ENCODE assay signal across 10 cellular contexts in the genomic region with DNA sequence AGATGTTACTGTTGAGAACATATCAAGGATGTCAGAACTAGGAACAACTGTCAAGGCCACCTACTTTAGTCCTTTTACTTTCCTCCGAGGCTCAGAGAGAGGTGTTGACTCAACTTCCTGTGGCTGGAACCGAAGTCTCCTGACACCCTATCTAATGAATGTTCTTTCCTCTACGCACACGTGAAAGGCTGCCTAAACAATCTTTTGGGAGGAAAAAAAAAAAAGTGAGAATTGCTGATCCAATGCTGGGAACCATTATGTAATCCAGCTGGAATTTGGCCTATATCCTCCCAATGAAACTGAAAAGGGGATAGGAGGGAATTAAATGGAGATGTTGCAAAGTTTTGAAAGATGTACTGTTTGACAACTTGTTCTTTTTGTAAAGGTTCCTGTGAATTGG. TPM values are rescaled to one million over a fixed set of nuclear protein-coding genes. Genes with fewer than 3 reads are reported as not detected.
DNase-seq lines count a peak whose midpoint lies in the region; ATAC-seq and TF ChIP-seq lines count a peak whose summit lies in the region.
"Had no signal": no experiment of that assay in that cellular context is flagged by ENCODE, and none has a peak within 500 bp of the region (broad histone marks: within the 10 kb centered on the region; RNA-seq: fewer than 3 reads in every experiment).

No MANE protein-coding gene starts in this region.

- no peak for TF ChIP-seq CTCF in type B pancreatic cell (conservative IDR thresholded peaks at IDR 0.05)

- H3K27ac Mint-ChIP-seq in immature natural killer cell (peak overlapping the region in 4 of 6 donors; percentile 30 to 70 (median 60)), type B pancreatic cell (no peak overlapping the region)

- H3K36me3 ChIP-seq in aorta (ENCODE audit: control insufficient read depth in 1 of 2, insufficient read depth in 2 of 2, low read length in 1 of 2), result no peaks in the 10 kb centered on the region
- H3K36me3 ChIP-seq: BE2C had no signal

- H3K36me3 Mint-ChIP-seq in immature natural killer cell (no peaks in the 10 kb centered on the region), type B pancreatic cell (no peaks in the 10 kb centered on the region)

- ATAC-seq in Right ventricle myocardium inferior (peak; percentile 43), aorta (ENCODE audit: low FRiP score) (peak; percentile 45), HG03108 (IDR thresholded peaks at IDR 0.05; ENCODE audit: unreplicated experiment) (no peak)

- H3K27me3 ChIP-seq in aorta (ENCODE audit: control insufficient read depth in 1 of 2, insufficient read depth in 2 of 2, low read length in 1 of 2), result no peaks in the 10 kb centered on the region
- H3K27me3 ChIP-seq: BE2C had no signal

- H3K4me1 ChIP-seq in aorta (ENCODE audit: control insufficient read depth in 1 of 2, insufficient read depth in 2 of 2, low read length in 2 of 2), result no peaks in the 10 kb centered on the region
- H3K4me1 ChIP-seq: BE2C, parathyroid adenoma had no signal

- H3K4me3 ChIP-seq in aorta (ENCODE audit: low read length in 2 of 2), result no peak overlapping the region

- intact Hi-C loops in Right ventricle myocardium inferior (cut with DNase I), result loop anchor here (10.0 kb wide), 1 partner anchor 235 kb away; a partner anchor contains a TSS
- intact Hi-C loops in cardiac septum (cut with DNase I), result no loop called here
- intact Hi-C loops in aorta (cut with DNase I), result loop anchor here in 1 of 2 donors (5.0 kb wide), 1 partner anchor 52 kb away; no protein-coding TSS in a partner anchor

- DNase-seq in Right ventricle myocardium inferior (ENCODE audit: missing footprints) (no peak), cardiac septum (ENCODE audit: low spot score) (no peak), amniotic epithelial cell (ENCODE audit: low read depth) (peak; percentile 51), immature natural killer cell (peak in 1 of 3 donors; percentile 4), aorta (no peak), medulla oblongata (ENCODE audit: extremely low spot score) (no peak), type B pancreatic cell (ENCODE audit: extremely low spot score, unreplicated experiment) (no peak)
- DNase-seq: BE2C had no signal

- H3K4me3 Mint-ChIP-seq in immature natural killer cell, result peak overlapping the region in 1 of 5 donors; percentile 50
- H3K4me3 Mint-ChIP-seq in type B pancreatic cell, result no peak overlapping the region

- H3K9me3 Mint-ChIP-seq in immature natural killer cell, result no peaks in the 10 kb centered on the region
- no peaks in the 10 kb centered on the region for H3K9me3 Mint-ChIP-seq in type B pancreatic cell

- H3K27ac ChIP-seq in aorta (ENCODE audit: low read depth in 1 of 2, low read length in 2 of 2), result peak overlapping the region in 1 of 2 donors; percentile 96
- H3K27ac ChIP-seq: parathyroid adenoma had no signal

- 2 to 9% methylated on average over 4 of the region's 4 CpGs for WGBS in aorta, 2 donors

- H3K27me3 Mint-ChIP-seq in immature natural killer cell (ENCODE audit: low read depth in 3 of 3) (peaks cover 0 to 3% (median 0%) of the 10 kb centered on the region in 3 donors), type B pancreatic cell (no peaks in the 10 kb centered on the region)

- H3K4me1 Mint-ChIP-seq in immature natural killer cell (peaks cover 10 to 12% of the 10 kb centered on the region in 2 donors), type B pancreatic cell (ENCODE audit: unreplicated experiment) (no peaks in the 10 kb centered on the region)

- no peaks in the 10 kb centered on the region for H3K9me3 ChIP-seq in aorta (ENCODE audit: control insufficient read depth, low read length)
- H3K9me3 ChIP-seq: BE2C had no signal

RNA-seq across cellular contexts. Expression of a gene that starts 8.3 kb away (rescaled TPM):
- 13.5 TPM for total RNA-seq in Right ventricle myocardium inferior
- 15.6 TPM for total RNA-seq in cardiac septum
- 1 to 10 TPM in 2 of 3 donors, under 1 TPM in 1; 0.12 to 4.2 (median 2.7) TPM for polyA plus RNA-seq in immature natural killer cell
- total RNA-seq in aorta, result 10 to 100 TPM; 28.5 to 30.9 TPM
- 10 to 100 TPM in 1 of 2 donors, 1 to 10 TPM in 1; 9.8 to 24.8 TPM for polyA plus RNA-seq in aorta
- total RNA-seq in type B pancreatic cell (ENCODE audit: low replicate concordance), result 7.3 and 10.3 TPM in 2 replicates

RNA-seq across cellular contexts. Expression of a gene that starts 41.2 kb away (rescaled TPM):
- total RNA-seq in Right ventricle myocardium inferior (not detected), cardiac septum (0.05 TPM), aorta (1 to 10 TPM in 1 of 2 donors, under 1 TPM in 1; 0.32 to 1.5 TPM), type B pancreatic cell (ENCODE audit: low replicate concordance) (1.2 and 11.8 TPM in 2 replicates)
- polyA plus RNA-seq in immature natural killer cell (not detected), aorta (not detected)
